In the genomic region with DNA sequence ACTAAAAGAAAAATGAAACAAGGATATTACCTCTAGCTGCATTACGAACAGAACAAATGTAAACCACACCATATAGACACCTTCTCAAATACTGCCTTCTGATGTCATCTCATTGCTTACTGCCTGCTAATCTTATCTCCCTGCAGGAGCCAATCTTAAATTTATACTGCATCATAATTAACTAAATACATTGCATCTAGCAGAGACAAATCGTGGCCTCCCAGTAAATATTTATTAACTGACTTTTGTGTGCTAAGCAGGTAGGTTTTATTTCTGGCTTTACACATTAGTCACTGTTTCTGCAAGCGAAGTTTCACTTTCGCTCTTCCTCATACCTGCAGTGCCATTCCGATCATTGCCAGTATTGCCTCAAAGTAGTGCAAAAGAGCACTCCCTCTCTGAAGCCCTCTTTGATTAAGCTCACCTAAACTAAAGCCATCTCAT, we compare ENCODE assay signal across 8 cellular contexts.
DNase-seq lines count a peak whose midpoint lies in the region; ATAC-seq and TF ChIP-seq lines count a peak whose summit lies in the region.

No MANE protein-coding gene starts in this region.

- no peak for TF ChIP-seq CTCF in Caco-2 (IDR thresholded peaks at IDR 0.05; ENCODE audit: insufficient read depth in 1 of 2, low read depth in 1 of 2, low read length in 1 of 2, severe bottlenecking in 1 of 2, unreplicated experiment in 1 of 2)
- no peak for TF ChIP-seq CTCF in psoas muscle (IDR thresholded peaks at IDR 0.05)

- H3K4me3 ChIP-seq in Caco-2 (ENCODE audit: low read depth, low read length) (no peak overlapping the region), psoas muscle (peak overlapping the region; percentile 20)

- H3K36me3 ChIP-seq in Caco-2 (ENCODE audit: control insufficient read depth, insufficient read depth, low read length) (no peaks in the 10 kb centered on the region), psoas muscle (ENCODE audit: insufficient read depth in 1 of 2, low read depth in 1 of 2) (no peaks in the 10 kb centered on the region)

- POLR2A ChIA-PET in Caco-2 (lab: Charles Lee), result no interaction called here

- peaks cover 68% of the 10 kb centered on the region for H3K36me3 Mint-ChIP-seq in Caco-2 (ENCODE audit: insufficient read depth, unreplicated experiment)
- H3K36me3 Mint-ChIP-seq in activated naive CD4-positive, alpha-beta T cell treated with anti-CD3 and anti-CD28 coated beads for 36 hours (ENCODE audit: low read depth), result no peaks in the 10 kb centered on the region

- ATAC-seq in GM19397 (IDR thresholded peaks at IDR 0.05; ENCODE audit: unreplicated experiment), result peak; percentile 78
- peak; percentile 89 for ATAC-seq in HG03354 (IDR thresholded peaks at IDR 0.05; ENCODE audit: poor library complexity, severe bottlenecking, unreplicated experiment)
- no peak for ATAC-seq in psoas muscle

- BruUV-seq in Caco-2 (replicated peaks; lab: Mats Ljungman, UMichigan), result no TSS peak

- peaks cover 71% of the 10 kb centered on the region for H3K4me1 ChIP-seq in Caco-2
- H3K4me1 ChIP-seq in psoas muscle, result peaks cover 43% of the 10 kb centered on the region

- H3K4me3 Mint-ChIP-seq in Caco-2 (ENCODE audit: unreplicated experiment), result no peak overlapping the region
- H3K4me3 Mint-ChIP-seq in activated naive CD4-positive, alpha-beta T cell treated with anti-CD3 and anti-CD28 coated beads for 36 hours, result peak overlapping the region; percentile 73

- H3K9me3 Mint-ChIP-seq in Caco-2 (ENCODE audit: unreplicated experiment), result no peaks in the 10 kb centered on the region
- no peaks in the 10 kb centered on the region for H3K9me3 Mint-ChIP-seq in activated naive CD4-positive, alpha-beta T cell treated with anti-CD3 and anti-CD28 coated beads for 36 hours

- no peaks in the 10 kb centered on the region for H3K27me3 ChIP-seq in Caco-2 (replicated peaks; ENCODE audit: control insufficient read depth, insufficient read depth, low read length)
- no peaks in the 10 kb centered on the region for H3K27me3 ChIP-seq in psoas muscle (ENCODE audit: insufficient read depth in 3 of 3, low read length in 2 of 3)

- H3K9me3 ChIP-seq in Caco-2 (no peaks in the 10 kb centered on the region), psoas muscle (no peaks in the 10 kb centered on the region)

- whole genome bisulfite sequencing in psoas muscle, 3 donors, result 29 to 58% (median 55%) methylated on average over 5 of the region's 5 CpGs

- DNase-seq in Caco-2 (no peak), psoas muscle (no peak), epidermal melanocyte (ENCODE audit: insufficient read length, low spot score) (no peak), nucleus accumbens (lab: John Stamatoyannopoulos, UW) (no peak), NCI-H524 (lab: John Stamatoyannopoulos, UW) (no peak)
- peak; percentile 66 for DNase-seq in activated naive CD4-positive, alpha-beta T cell treated with anti-CD3 and anti-CD28 coated beads for 36 hours

- intact Hi-C loops in Caco-2 (cut with micrococcal nuclease; ENCODE audit: unreplicated experiment), result no loop called here
- intact Hi-C loops in activated naive CD4-positive, alpha-beta T cell treated with anti-CD3 and anti-CD28 coated beads for 36 hours (cut with micrococcal nuclease), result loop anchor here (1.0 to 5.0 kb wide), 9 partner anchors 9 to 462 kb away; a partner anchor contains a TSS
- intact Hi-C loops in psoas muscle (cut with DNase I), result no loop called here

- peaks cover 64% of the 10 kb centered on the region for H3K4me1 Mint-ChIP-seq in Caco-2 (ENCODE audit: low read depth, unreplicated experiment)
- peaks cover 40% of the 10 kb centered on the region for H3K4me1 Mint-ChIP-seq in activated naive CD4-positive, alpha-beta T cell treated with anti-CD3 and anti-CD28 coated beads for 36 hours (ENCODE audit: low read depth)

- H3K27me3 Mint-ChIP-seq in Caco-2 (ENCODE audit: insufficient read depth, unreplicated experiment), result no peaks in the 10 kb centered on the region
- no peaks in the 10 kb centered on the region for H3K27me3 Mint-ChIP-seq in activated naive CD4-positive, alpha-beta T cell treated with anti-CD3 and anti-CD28 coated beads for 36 hours (ENCODE audit: low read depth)

- no peak overlapping the region for H3K27ac ChIP-seq in psoas muscle

- CTCF ChIA-PET in Caco-2 (lab: Charles Lee), result no interaction called here
- CTCF ChIA-PET in activated naive CD4-positive, alpha-beta T cell treated with anti-CD3 and anti-CD28 coated beads for 36 hours (lab: Charles Lee), result interaction anchor here (0.5 to 1.8 kb wide), 4 partner anchors 31 to 394 kb away, joined by 3 to 5 read pairs (median 4); no protein-coding TSS in a partner anchor

- H3K27ac Mint-ChIP-seq in Caco-2 (ENCODE audit: unreplicated experiment), result peak overlapping the region; percentile 90
- H3K27ac Mint-ChIP-seq in activated naive CD4-positive, alpha-beta T cell treated with anti-CD3 and anti-CD28 coated beads for 36 hours, result peak overlapping the region; percentile 70

Comparison
In these comparisons a context has a peak if more than half of its experiments do, and no peak if none do; other contexts are left out.
1. ATAC-seq: peak in GM19397 (single experiment) and HG03354 (single experiment); none in psoas muscle (0 of 4).